24 cellular contexts compared by ENCODE assay signal in genomic region chr19:30088567-30088966, GRCh38.
"Had no signal": no experiment of that assay in that cellular context is flagged by ENCODE, and none has a peak within 500 bp of the region (broad histone marks: within the 10 kb centered on the region; RNA-seq: fewer than 3 reads in every experiment).

No MANE protein-coding gene starts in this region.

- H3K4me3 ChIP-seq: dorsolateral prefrontal cortex, mucosa of descending colon, pancreas, smooth muscle cell, suprapubic skin, transverse colon, upper lobe of right lung, vagina had no signal

- H3K4me1 ChIP-seq: suprapubic skin, transverse colon, upper lobe of right lung, vagina had no signal

- ATAC-seq: left lobe of liver; mucosa of descending colon; pancreas; sciatic nerve; stimulated activated naive CD8-positive, alpha-beta T cell treated with anti-CD3 and anti-CD28 coated beads, Interleukin-15, amount 100 ng/mL, for 72 hours; upper lobe of right lung had no signal

- H3K27me3 ChIP-seq: dorsolateral prefrontal cortex, pancreas, transverse colon, upper lobe of right lung, vagina had no signal

- H3K36me3 ChIP-seq: pancreas, suprapubic skin, transverse colon, upper lobe of right lung, vagina had no signal

- H3K4me2 ChIP-seq: smooth muscle cell had no signal

- DNase-seq: effector CD4-positive, alpha-beta T cell; head of caudate nucleus; mesenchymal stem cell; naive B cell; occipital lobe; pancreas; stimulated activated CD4-positive, alpha-beta T cell treated with anti-CD3 and anti-CD28 coated beads, Interleukin-12 subunit alpha, Interleukin-12 subunit beta, amount 100 ng/mL, for 4 hours; stimulated activated CD4-positive, alpha-beta T cell treated with anti-CD3 and anti-CD28 coated beads, Interleukin-1b, Interleukin-23, amount 100 ng/mL, for 48 hours; stimulated activated CD4-positive, alpha-beta T cell treated with anti-CD3 and anti-CD28 coated beads, Interleukin-4, amount 100 ng/mL, for 1 hour; stimulated activated CD8-positive, alpha-beta memory T cell treated with anti-CD3 and anti-CD28 coated beads, Interleukin-4, amount 100 ng/mL, for 48 hours; stimulated activated naive CD4-positive, alpha-beta T cell; stimulated activated naive CD8-positive, alpha-beta T cell treated with anti-CD3 and anti-CD28 coated beads, Interleukin-15, amount 100 ng/mL, for 72 hours; transverse colon had no signal

- FAIRE-seq: colon, frontal cortex, keratinocyte, pancreas had no signal

- H3K27ac ChIP-seq: pancreas, suprapubic skin, transverse colon, upper lobe of right lung, vagina had no signal

- H3K9me3 ChIP-seq: mucosa of descending colon, pancreas, suprapubic skin, transverse colon, upper lobe of right lung, vagina had no signal
